In genomic region chr11:77198440-77198849, GRCh38 we compare ENCODE assay signal across 9 cellular contexts.
DNase-seq lines count a peak whose midpoint lies in the region; ATAC-seq, FAIRE-seq and TF ChIP-seq lines count a peak whose summit lies in the region.
"Had no signal": no experiment of that assay in that cellular context is flagged by ENCODE, and none has a peak within 500 bp of the region (broad histone marks: within the 10 kb centered on the region; RNA-seq: fewer than 3 reads in every experiment).

No MANE protein-coding gene starts in this region.

- TF ChIP-seq POLR2A in GM12891 (IDR thresholded peaks at IDR 0.05; ENCODE audit: low read depth, low read length) = no peak

- H3K4me3 ChIP-seq in AG04449 (ENCODE audit: low read depth, low read length) = no peak overlapping the region

- peak; percentile 72 for FAIRE-seq in GM12891 (lab: Jason Lieb, UNC)
- FAIRE-seq: colon had no signal

- TF ChIP-seq CTCF in AG04449 (IDR thresholded peaks at IDR 0.05; ENCODE audit: insufficient read depth, low read length, missing control alignments) = peak; percentile 12

- CTCF ChIA-PET in AG04449 (lab: Yijun Ruan, JAX) = interaction anchor here (0.9 to 10.0 kb wide), 5 partner anchors 13 to 350 kb away, joined by 3 to 80 read pairs (median 3); no protein-coding TSS in a partner anchor

- no peak for DNase-seq in AG04449 (ENCODE audit: low read depth, low spot score)
- DNase-seq in GM12891 (ENCODE audit: insufficient read length, low spot score) = peak; percentile 64
- peak; percentile 35 for DNase-seq in SKM-1 (lab: John Stamatoyannopoulos, UW; ENCODE audit: unreplicated experiment)
- peak; percentile 12 for DNase-seq in iris pigment epithelial cell (ENCODE audit: low read depth)
- no peak for DNase-seq in nucleus accumbens (lab: John Stamatoyannopoulos, UW)
- DNase-seq in hepatic stellate cell (ENCODE audit: low spot score) = no peak
- DNase-seq in mucosa of gallbladder (ENCODE audit: low spot score) = no peak

- POLR2A ChIA-PET in AG04449 (lab: Yijun Ruan, JAX) = no interaction called here

- no peak for ATAC-seq in GM19351 (IDR thresholded peaks at IDR 0.05; ENCODE audit: unreplicated experiment)

TF ChIP-seq in GM12891, 5 proteins besides CTCF, POLR2A, EP300 and RAD21:
- TF ChIP-seq POU2F2 (IDR thresholded peaks at IDR 0.05; ENCODE audit: low read depth, low read length) (no peak), SPI1 (IDR thresholded peaks at IDR 0.05; ENCODE audit: low read depth, low read length) (no peak), PAX5 (IDR thresholded peaks at IDR 0.05; ENCODE audit: insufficient read depth, low read length, severe bottlenecking) (no peak), TAF1 (IDR thresholded peaks at IDR 0.05; ENCODE audit: low read depth, low read length) (no peak), POLR2AphosphoS5 (IDR thresholded peaks at IDR 0.05; ENCODE audit: low read depth, low read length) (no peak)
TF ChIP-seq in GM12891: peak in this region for 0.

Comparison
In these comparisons a context has a peak if more than half of its experiments do, and no peak if none do; other contexts are left out.
1. DNase-seq: peak in GM12891 (single experiment), SKM-1 (single experiment) and iris pigment epithelial cell (single experiment); none in AG04449 (single experiment), nucleus accumbens (0 of 56), hepatic stellate cell (single experiment) and mucosa of gallbladder (single experiment).